In genomic region chr15:92954578-92954977, GRCh38 we compare ENCODE assay signal across 1 cellular context.
TF ChIP-seq lines count a peak whose summit lies in the region.

No MANE protein-coding gene starts in this region.

TF ChIP-seq in GM23338, 12 proteins besides CTCF, POLR2A, EP300 and RAD21 (continued from another document):
- TF ChIP-seq, protein P1, sequence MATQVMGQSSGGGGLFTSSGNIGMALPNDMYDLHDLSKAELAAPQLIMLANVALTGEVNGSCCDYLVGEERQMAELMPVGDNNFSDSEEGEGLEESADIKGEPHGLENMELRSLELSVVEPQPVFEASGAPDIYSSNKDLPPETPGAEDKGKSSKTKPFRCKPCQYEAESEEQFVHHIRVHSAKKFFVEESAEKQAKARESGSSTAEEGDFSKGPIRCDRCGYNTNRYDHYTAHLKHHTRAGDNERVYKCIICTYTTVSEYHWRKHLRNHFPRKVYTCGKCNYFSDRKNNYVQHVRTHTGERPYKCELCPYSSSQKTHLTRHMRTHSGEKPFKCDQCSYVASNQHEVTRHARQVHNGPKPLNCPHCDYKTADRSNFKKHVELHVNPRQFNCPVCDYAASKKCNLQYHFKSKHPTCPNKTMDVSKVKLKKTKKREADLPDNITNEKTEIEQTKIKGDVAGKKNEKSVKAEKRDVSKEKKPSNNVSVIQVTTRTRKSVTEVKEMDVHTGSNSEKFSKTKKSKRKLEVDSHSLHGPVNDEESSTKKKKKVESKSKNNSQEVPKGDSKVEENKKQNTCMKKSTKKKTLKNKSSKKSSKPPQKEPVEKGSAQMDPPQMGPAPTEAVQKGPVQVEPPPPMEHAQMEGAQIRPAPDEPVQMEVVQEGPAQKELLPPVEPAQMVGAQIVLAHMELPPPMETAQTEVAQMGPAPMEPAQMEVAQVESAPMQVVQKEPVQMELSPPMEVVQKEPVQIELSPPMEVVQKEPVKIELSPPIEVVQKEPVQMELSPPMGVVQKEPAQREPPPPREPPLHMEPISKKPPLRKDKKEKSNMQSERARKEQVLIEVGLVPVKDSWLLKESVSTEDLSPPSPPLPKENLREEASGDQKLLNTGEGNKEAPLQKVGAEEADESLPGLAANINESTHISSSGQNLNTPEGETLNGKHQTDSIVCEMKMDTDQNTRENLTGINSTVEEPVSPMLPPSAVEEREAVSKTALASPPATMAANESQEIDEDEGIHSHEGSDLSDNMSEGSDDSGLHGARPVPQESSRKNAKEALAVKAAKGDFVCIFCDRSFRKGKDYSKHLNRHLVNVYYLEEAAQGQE (IDR thresholded peaks at IDR 0.05; ENCODE audit: unreplicated experiment): no peak
- TF ChIP-seq ZNF331 (CRISPR knock-in tag; IDR thresholded peaks at IDR 0.05; ENCODE audit: low read depth) (no peak), ZNF114 (CRISPR knock-in tag; IDR thresholded peaks at IDR 0.05) (no peak), EZH2 (IDR thresholded peaks at IDR 0.05; ENCODE audit: low read depth, unreplicated experiment) (no peak)
